In genomic region chr6:55901765-55902164, GRCh38 we compare ENCODE assay signal across 24 cellular contexts. TPM values are rescaled to one million over a fixed set of nuclear protein-coding genes. Genes with fewer than 3 reads are reported as not detected.
DNase-seq lines count a peak whose midpoint lies in the region; ATAC-seq and FAIRE-seq lines count a peak whose summit lies in the region.
"Had no signal": no experiment of that assay in that cellular context is flagged by ENCODE, and none has a peak within 500 bp of the region (broad histone marks: within the 10 kb centered on the region; RNA-seq: fewer than 3 reads in every experiment).

No MANE protein-coding gene starts in this region.

- H4K8ac ChIP-seq in mesenchymal stem cell (ENCODE audit: low read length): no peak overlapping the region

- H3K14ac ChIP-seq in mesenchymal stem cell (ENCODE audit: low read length in 2 of 2): no peak overlapping the region

- H2BK120ac ChIP-seq in mesenchymal stem cell (ENCODE audit: low read depth, low read length): no peak overlapping the region

- DNase-seq in DMS53 (lab: John Stamatoyannopoulos, UW) (peak; percentile 5), DMS53 treated with DMSO at 0.1 percent for 48 hours (lab: John Stamatoyannopoulos, UW; ENCODE audit: unreplicated experiment) (no peak), RCC 7860 (ENCODE audit: low spot score) (peak; percentile 39), mesenchymal stem cell (no peak), mucosa of gallbladder (ENCODE audit: low spot score) (no peak)
- no peak for DNase-seq in activated CD4-positive, CD25-positive, alpha-beta regulatory T cell treated with anti-CD3 and anti-CD28 coated beads, Interleukin-2, amount 50 U/mL, for 72 hours
- DNase-seq: CD4-positive, CD25-positive, alpha-beta regulatory T cell; COR-L47; DMS 273 treated with DMSO at 0.1 percent for 48 hours; DND-41; GM23248; H7; Karpas-422; NCI-H1105; NCI-H1436 treated with DMSO at 0.1 percent for 48 hours; NCI-H187 treated with DMSO at 0.1 percent for 48 hours; NCI-H526 treated with DMSO at 0.1 percent for 48 hours; SHP77 treated with DMSO at 0.1 percent for 48 hours had no signal

- peak overlapping the region; percentile 44 for H2BK5ac ChIP-seq in mesenchymal stem cell (ENCODE audit: low read depth, low read length, poor library complexity, severe bottlenecking)

- H2BK12ac ChIP-seq in mesenchymal stem cell (ENCODE audit: low read length in 2 of 2): no peak overlapping the region

- ATAC-seq in GM21619 (IDR thresholded peaks at IDR 0.05; ENCODE audit: unreplicated experiment): no peak
- ATAC-seq: Panc1 had no signal

- H2AK5ac ChIP-seq in mesenchymal stem cell (ENCODE audit: low read length, severe bottlenecking): no peak overlapping the region

- H3K27ac ChIP-seq in mesenchymal stem cell (ENCODE audit: low read length, poor library complexity, severe bottlenecking): peak overlapping the region; percentile 99
- H3K27ac ChIP-seq: 22Rv1, BLaER1, GM23248 had no signal

- H3K4ac ChIP-seq in mesenchymal stem cell (ENCODE audit: low read depth in 1 of 2, low read length in 2 of 2): no peak overlapping the region

- no peak overlapping the region for H3K18ac ChIP-seq in mesenchymal stem cell (ENCODE audit: low read depth in 1 of 2, low read length in 2 of 2)

- no peak overlapping the region for H2BK15ac ChIP-seq in mesenchymal stem cell (ENCODE audit: low read depth, poor library complexity, severe bottlenecking)

- H3K79me1 ChIP-seq in mesenchymal stem cell (replicated peaks; ENCODE audit: low read length, poor library complexity, severe bottlenecking): no peaks in the 10 kb centered on the region

- H3K4me2 ChIP-seq in mesenchymal stem cell (ENCODE audit: low read length, poor library complexity, severe bottlenecking): peak overlapping the region; percentile 58
- H3K4me2 ChIP-seq: BLaER1 had no signal

- H3K4me3 ChIP-seq in mesenchymal stem cell (ENCODE audit: insufficient read depth in 1 of 2, low read depth in 1 of 2, low read length in 2 of 2): no peak overlapping the region
- H3K4me3 ChIP-seq: BLaER1, GM23248 had no signal

- peaks cover 4% of the 10 kb centered on the region for H3K4me1 ChIP-seq in mesenchymal stem cell (ENCODE audit: control insufficient read depth, insufficient read depth, low read depth, low read length)
- H3K4me1 ChIP-seq: BLaER1 had no signal

- no peak overlapping the region for H4K91ac ChIP-seq in mesenchymal stem cell (ENCODE audit: low read length)

- no peak overlapping the region for H2AFZ ChIP-seq in mesenchymal stem cell (ENCODE audit: low read depth, low read length)
- H2AFZ ChIP-seq: GM23248 had no signal

- FAIRE-seq in RCC 7860 (lab: Jason Lieb, UNC): peak; percentile 85

- H3K36me3 ChIP-seq in mesenchymal stem cell (ENCODE audit: control insufficient read depth in 1 of 2, insufficient read depth in 2 of 2, low read depth in 1 of 2, low read length in 2 of 2): no peaks in the 10 kb centered on the region
- H3K36me3 ChIP-seq: BLaER1 had no signal

- no peaks in the 10 kb centered on the region for H3K27me3 ChIP-seq in mesenchymal stem cell (ENCODE audit: control insufficient read depth in 1 of 2, insufficient read depth in 1 of 2, low read length in 2 of 2)
- H3K27me3 ChIP-seq: BLaER1 had no signal

- WGBS in mesenchymal stem cell: no CpG with 5 or more reads among the region's 2 CpGs

- H3K9me3 ChIP-seq in mesenchymal stem cell (ENCODE audit: control insufficient read depth, low read length): no peaks in the 10 kb centered on the region
- H3K9me3 ChIP-seq: BLaER1 had no signal

- no peak overlapping the region for H3K23ac ChIP-seq in mesenchymal stem cell (ENCODE audit: low read length in 2 of 2)

- H3K9ac ChIP-seq in mesenchymal stem cell (ENCODE audit: low read length): no peak overlapping the region
- H3K9ac ChIP-seq: BLaER1, GM23248 had no signal

RNA-seq across cellular contexts. Expression of gene BMP5, which starts 26.4 kb away (rescaled TPM):
- polyA plus RNA-seq in mesenchymal stem cell (2013, experiment 1 of 2): 8.7 TPM
- polyA plus RNA-seq in mesenchymal stem cell (2013, experiment 2 of 2): 9.5 TPM
- 2.4 TPM for total RNA-seq in mucosa of gallbladder
- total RNA-seq: CD4-positive, CD25-positive, alpha-beta regulatory T cell; GM23248; HT-29; M059J had no signal
- polyA plus RNA-seq: CD4-positive, CD25-positive, alpha-beta regulatory T cell; GM23248 had no signal

Comparison
In these comparisons a context has a peak if more than half of its experiments do, and no peak if none do; other contexts are left out.
1. DNase-seq: peak in DMS53 (single experiment) and RCC 7860 (single experiment); none in DMS53 treated with DMSO at 0.1 percent for 48 hours (single experiment), mesenchymal stem cell (single experiment), activated CD4-positive, CD25-positive, alpha-beta regulatory T cell treated with anti-CD3 and anti-CD28 coated beads, Interleukin-2, amount 50 U/mL, for 72 hours (single experiment) and mucosa of gallbladder (single experiment).